18 cellular contexts compared by ENCODE assay signal in the genomic region with DNA sequence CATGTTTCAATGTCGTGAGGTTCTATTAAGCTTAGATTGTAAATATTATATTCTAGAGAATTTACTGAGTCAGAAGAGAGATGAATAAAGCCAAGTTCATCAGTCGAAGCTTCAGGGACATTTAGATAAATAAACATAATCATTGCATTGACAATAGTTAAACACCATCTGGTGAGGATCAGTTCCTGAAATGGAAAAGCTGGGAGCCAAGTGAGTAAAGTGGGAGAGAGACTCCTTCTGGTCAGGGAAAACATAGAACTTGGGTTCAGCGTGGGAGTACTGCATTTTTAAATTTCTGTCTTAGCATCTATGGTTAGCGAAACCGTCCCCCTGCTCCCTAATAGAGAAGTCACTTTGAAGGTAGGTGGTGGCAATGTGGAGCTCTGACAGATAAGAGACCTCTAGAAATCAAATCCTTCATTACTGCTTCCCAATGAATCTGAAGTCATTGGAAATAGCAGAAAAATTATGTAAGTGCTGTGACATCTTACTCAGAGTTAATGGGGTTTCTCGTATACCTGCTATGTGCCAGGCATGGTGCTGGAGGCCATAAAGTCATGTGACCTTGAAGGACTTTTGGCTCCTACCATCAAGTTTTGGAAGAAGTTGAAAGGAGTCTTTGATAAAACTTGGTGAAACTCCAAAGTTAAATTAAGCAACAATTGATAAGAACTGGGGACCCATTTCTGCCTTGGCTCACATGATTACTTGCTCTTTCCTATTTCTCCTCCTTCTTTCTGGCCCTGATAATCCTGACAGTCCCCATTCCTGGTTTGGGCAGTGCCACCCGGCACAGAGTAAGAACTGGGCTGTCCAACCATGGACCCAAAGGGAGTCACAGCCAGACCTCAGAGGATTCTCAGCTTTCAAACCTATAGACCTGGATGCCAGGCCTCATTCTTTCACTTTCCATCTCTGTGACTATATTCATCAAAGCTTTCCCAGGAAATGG.
DNase-seq lines count a peak whose midpoint lies in the region; ATAC-seq, FAIRE-seq and TF ChIP-seq lines count a peak whose summit lies in the region.
"Had no signal": no experiment of that assay in that cellular context is flagged by ENCODE, and none has a peak within 500 bp of the region (broad histone marks: within the 10 kb centered on the region; RNA-seq: fewer than 3 reads in every experiment).

No MANE protein-coding gene starts in this region.

- FAIRE-seq in small intestine (lab: Jason Lieb, UNC) = no peak

- no peaks in the 10 kb centered on the region for H3K36me3 ChIP-seq in small intestine (ENCODE audit: control insufficient read depth in 2 of 2, insufficient read depth in 2 of 2, low read length in 2 of 2)
- H3K36me3 ChIP-seq: BLaER1 treated with 17β-estradiol and CSF1 and Interleukin-3, amounts not matched to agents 10 nM and 100 nM; suprapubic skin had no signal

- H3K27me3 Mint-ChIP-seq in stimulated activated naive CD8-positive, alpha-beta T cell treated with anti-CD3 and anti-CD28 coated beads, Interleukin-15, amount 100 ng/mL, for 72 hours = no peaks in the 10 kb centered on the region
- H3K27me3 Mint-ChIP-seq: activated naive CD4-positive, alpha-beta T cell treated with anti-CD3 and anti-CD28 coated beads, Interleukin-2, amount 10 ng/mL, durations not matched to agents 7 days and 5 days had no signal

- peak; percentile 31 for TF ChIP-seq CTCF in fibroblast of villous mesenchyme (IDR thresholded peaks at IDR 0.05; ENCODE audit: insufficient read depth, low read depth, low read length)

- in situ Hi-C loops in SK-MEL-5 (cut with HindIII; ENCODE audit: low pct_unique_long_range_greater_than_20kb, low sequenced_read_pairs) = no loop called here

- no peaks in the 10 kb centered on the region for H3K9me3 ChIP-seq in small intestine (ENCODE audit: control insufficient read depth, low read depth)
- H3K9me3 ChIP-seq: BLaER1 treated with 17β-estradiol and CSF1 and Interleukin-3, amounts not matched to agents 10 nM and 100 nM; suprapubic skin had no signal

- no peak overlapping the region for H3K27ac ChIP-seq in small intestine (ENCODE audit: low read depth in 1 of 2, low read length in 1 of 2)
- H3K27ac ChIP-seq: BLaER1 treated with 17β-estradiol and CSF1 and Interleukin-3, amounts not matched to agents 10 nM and 100 nM; suprapubic skin had no signal

- H3K4me3 ChIP-seq in fibroblast of villous mesenchyme (ENCODE audit: low read depth, low read length) = no peak overlapping the region
- no peak overlapping the region for H3K4me3 ChIP-seq in small intestine (ENCODE audit: low read depth in 1 of 2, low read length in 2 of 2)
- H3K4me3 ChIP-seq: BLaER1 treated with 17β-estradiol and CSF1 and Interleukin-3, amounts not matched to agents 10 nM and 100 nM; suprapubic skin had no signal

- peak overlapping the region in 1 of 2 donors; percentile 57 for H3K27ac Mint-ChIP-seq in stimulated activated naive CD8-positive, alpha-beta T cell treated with anti-CD3 and anti-CD28 coated beads, Interleukin-15, amount 100 ng/mL, for 72 hours
- H3K27ac Mint-ChIP-seq: activated naive CD4-positive, alpha-beta T cell treated with anti-CD3 and anti-CD28 coated beads, Interleukin-2, amount 10 ng/mL, durations not matched to agents 7 days and 5 days; T-cell had no signal

- peaks cover 0 to 5% of the 10 kb centered on the region in 2 donors for H3K4me1 ChIP-seq in small intestine (ENCODE audit: control insufficient read depth in 2 of 2, insufficient read depth in 1 of 2, low read depth in 1 of 2, low read length in 1 of 2)
- H3K4me1 ChIP-seq: BLaER1 treated with 17β-estradiol and CSF1 and Interleukin-3, amounts not matched to agents 10 nM and 100 nM had no signal

- no peaks in the 10 kb centered on the region for H3K27me3 ChIP-seq in small intestine (ENCODE audit: control insufficient read depth in 2 of 2, insufficient read depth in 2 of 2, low read length in 2 of 2)
- H3K27me3 ChIP-seq: BLaER1 treated with 17β-estradiol and CSF1 and Interleukin-3, amounts not matched to agents 10 nM and 100 nM; suprapubic skin had no signal

- peak; percentile 4 for DNase-seq in ELR (ENCODE audit: low read depth)
- DNase-seq in SK-MEL-5 (ENCODE audit: low read depth, low spot score) = peak; percentile 14
- peak; percentile 28 for DNase-seq in fibroblast of villous mesenchyme (ENCODE audit: low read depth)
- DNase-seq in small intestine = peak; percentile 29
- DNase-seq in SKM-1 (lab: John Stamatoyannopoulos, UW; ENCODE audit: unreplicated experiment) = no peak
- DNase-seq in stimulated activated naive CD8-positive, alpha-beta T cell treated with anti-CD3 and anti-CD28 coated beads, Interleukin-15, amount 100 ng/mL, for 72 hours = no peak
- DNase-seq: activated naive CD4-positive, alpha-beta T cell treated with anti-CD3 and anti-CD28 coated beads, Interleukin-2, amount 10 ng/mL, durations not matched to agents 7 days and 5 days; DMS153; H7; Kasumi-1; NCI-H1417 treated with DMSO at 0.1 percent for 48 hours; NCI-H774; nucleus accumbens; T-cell had no signal

- no peak for ATAC-seq in GM18517 (IDR thresholded peaks at IDR 0.05; ENCODE audit: unreplicated experiment)
- no peak for ATAC-seq in stimulated activated naive CD8-positive, alpha-beta T cell treated with anti-CD3 and anti-CD28 coated beads, Interleukin-15, amount 100 ng/mL, for 72 hours
- ATAC-seq: esophagus mucosa, T-cell had no signal

- H3K9me3 Mint-ChIP-seq in stimulated activated naive CD8-positive, alpha-beta T cell treated with anti-CD3 and anti-CD28 coated beads, Interleukin-15, amount 100 ng/mL, for 72 hours = no peaks in the 10 kb centered on the region
- H3K9me3 Mint-ChIP-seq: activated naive CD4-positive, alpha-beta T cell treated with anti-CD3 and anti-CD28 coated beads, Interleukin-2, amount 10 ng/mL, durations not matched to agents 7 days and 5 days; T-cell had no signal

- no peaks in the 10 kb centered on the region for H3K4me1 Mint-ChIP-seq in stimulated activated naive CD8-positive, alpha-beta T cell treated with anti-CD3 and anti-CD28 coated beads, Interleukin-15, amount 100 ng/mL, for 72 hours
- H3K4me1 Mint-ChIP-seq: activated naive CD4-positive, alpha-beta T cell treated with anti-CD3 and anti-CD28 coated beads, Interleukin-2, amount 10 ng/mL, durations not matched to agents 7 days and 5 days; T-cell had no signal

- no peak overlapping the region for H3K4me3 Mint-ChIP-seq in stimulated activated naive CD8-positive, alpha-beta T cell treated with anti-CD3 and anti-CD28 coated beads, Interleukin-15, amount 100 ng/mL, for 72 hours
- H3K4me3 Mint-ChIP-seq: activated naive CD4-positive, alpha-beta T cell treated with anti-CD3 and anti-CD28 coated beads, Interleukin-2, amount 10 ng/mL, durations not matched to agents 7 days and 5 days; T-cell had no signal

- WGBS in small intestine, 3 donors = 40 to 57% (median 41%) methylated on average over 7 of the region's 7 CpGs

Comparison
In these comparisons a context has a peak if more than half of its experiments do, and no peak if none do; other contexts are left out.
1. DNase-seq: peak in ELR (single experiment), SK-MEL-5 (single experiment), fibroblast of villous mesenchyme (single experiment) and small intestine (single experiment); none in SKM-1 (single experiment) and stimulated activated naive CD8-positive, alpha-beta T cell treated with anti-CD3 and anti-CD28 coated beads, Interleukin-15, amount 100 ng/mL, for 72 hours (0 of 2).